Comparison of ENCODE assay signal across 8 cellular contexts in genomic region chr11:6646631-6647281, GRCh38. TPM values are rescaled to one million over a fixed set of nuclear protein-coding genes. Genes with fewer than 3 reads are reported as not detected.
DNase-seq lines count a peak whose midpoint lies in the region; ATAC-seq and TF ChIP-seq lines count a peak whose summit lies in the region.

No MANE protein-coding gene starts in this region.

- no peak overlapping the region for H3K4me3 Mint-ChIP-seq in CD8-positive, alpha-beta T cell
- no peak overlapping the region for H3K4me3 Mint-ChIP-seq in activated CD8-positive, alpha-beta T cell treated with anti-CD3 and anti-CD28 coated beads for 36 hours

- no peaks in the 10 kb centered on the region for H3K36me3 Mint-ChIP-seq in CD8-positive, alpha-beta T cell
- H3K36me3 Mint-ChIP-seq in activated CD8-positive, alpha-beta T cell treated with anti-CD3 and anti-CD28 coated beads for 36 hours (ENCODE audit: low read depth) = no peaks in the 10 kb centered on the region

- H3K27me3 Mint-ChIP-seq in CD8-positive, alpha-beta T cell (ENCODE audit: low read depth) = no peaks in the 10 kb centered on the region
- no peaks in the 10 kb centered on the region for H3K27me3 Mint-ChIP-seq in activated CD8-positive, alpha-beta T cell treated with anti-CD3 and anti-CD28 coated beads for 36 hours

- H3K4me1 Mint-ChIP-seq in CD8-positive, alpha-beta T cell (ENCODE audit: low read depth) = no peaks in the 10 kb centered on the region
- H3K4me1 Mint-ChIP-seq in activated CD8-positive, alpha-beta T cell treated with anti-CD3 and anti-CD28 coated beads for 36 hours (ENCODE audit: low read depth) = no peaks in the 10 kb centered on the region

- no peaks in the 10 kb centered on the region for H3K27me3 ChIP-seq in CD8-positive, alpha-beta T cell (ENCODE audit: insufficient read depth, low read length)
- H3K27me3 ChIP-seq in tibial nerve = peaks cover 0 to 22% of the 10 kb centered on the region in 2 donors

- POLR2A ChIA-PET in CD8-positive, alpha-beta T cell (lab: Charles Lee) = interaction anchor here (1.1 to 3.0 kb wide), 6 partner anchors 10 to 165 kb away, joined by 3 to 13 read pairs (median 5); partner anchors contain the start of genes ARFIP2, DCHS1, MRPL17 and TAF10
- POLR2A ChIA-PET in activated CD8-positive, alpha-beta T cell treated with anti-CD3 and anti-CD28 coated beads for 36 hours (lab: Charles Lee) = interaction anchor here (0.6 to 4.4 kb wide), 6 partner anchors 20 to 35 kb away, joined by 3 to 20 read pairs (median 3); partner anchors contain the start of genes MRPL17, TAF10 and TPP1

- peak in 1 of 2 donors; percentile 27 for TF ChIP-seq EP300 in tibial nerve (IDR thresholded peaks at IDR 0.05)

- intact Hi-C loops in CD8-positive, alpha-beta T cell (cut with DNase I, micrococcal nuclease) = loop anchor here in 1 of 2 experiments (2.0 kb wide), 2 partner anchors 28 to 36 kb away; partner anchors contain the start of genes MRPL17 and TPP1
- intact Hi-C loops in activated CD8-positive, alpha-beta T cell treated with anti-CD3 and anti-CD28 coated beads for 36 hours (cut with micrococcal nuclease) = no loop called here

- TF ChIP-seq CTCF in CD8-positive, alpha-beta T cell (IDR thresholded peaks at IDR 0.05) = no peak
- no peak for TF ChIP-seq CTCF in activated CD8-positive, alpha-beta T cell treated with anti-CD3 and anti-CD28 coated beads for 36 hours (IDR thresholded peaks at IDR 0.05)
- TF ChIP-seq CTCF in tibial nerve (IDR thresholded peaks at IDR 0.05) = no peak

- DNase-seq in CD8-positive, alpha-beta T cell = peak in 6 of 7 experiments; percentile 17 to 76 (median 32)
- DNase-seq in activated CD8-positive, alpha-beta T cell treated with anti-CD3 and anti-CD28 coated beads for 36 hours = peak; percentile 47
- DNase-seq in iris pigment epithelial cell (ENCODE audit: low read depth) (peak; percentile 15), tibial nerve (ENCODE audit: low spot score in 2 of 2) (peak in 1 of 2 donors; percentile 72), cortex of kidney (lab: John Stamatoyannopoulos, UW) (no peak), occipital lobe (lab: John Stamatoyannopoulos, UW) (no peak)

- H3K9me3 Mint-ChIP-seq in CD8-positive, alpha-beta T cell = no peaks in the 10 kb centered on the region
- H3K9me3 Mint-ChIP-seq in activated CD8-positive, alpha-beta T cell treated with anti-CD3 and anti-CD28 coated beads for 36 hours = no peaks in the 10 kb centered on the region

- H3K9me3 ChIP-seq in CD8-positive, alpha-beta T cell (ENCODE audit: low read length) = no peaks in the 10 kb centered on the region
- no peaks in the 10 kb centered on the region for H3K9me3 ChIP-seq in tibial nerve

- no peak for TF ChIP-seq POLR2A in tibial nerve (IDR thresholded peaks at IDR 0.05)

- peaks cover 79% of the 10 kb centered on the region for H3K4me1 ChIP-seq in CD8-positive, alpha-beta T cell (ENCODE audit: insufficient read depth, low read length)
- peaks cover 0 to 38% (median 28%) of the 10 kb centered on the region in 4 donors for H3K4me1 ChIP-seq in tibial nerve

- 49 to 53% methylated on average over 7 of the region's 7 CpGs for WGBS in tibial nerve, 2 donors

- peak; percentile 61 for ATAC-seq in CD8-positive, alpha-beta T cell
- peak; percentile 70 for ATAC-seq in GM19397 (IDR thresholded peaks at IDR 0.05; ENCODE audit: unreplicated experiment)
- ATAC-seq in HG03378 (IDR thresholded peaks at IDR 0.05; ENCODE audit: unreplicated experiment) = peak; percentile 90
- ATAC-seq in activated CD8-positive, alpha-beta T cell treated with anti-CD3 and anti-CD28 coated beads for 36 hours = peak; percentile 46

- peak overlapping the region; percentile 48 for H3K27ac ChIP-seq in CD8-positive, alpha-beta T cell (ENCODE audit: low read depth, low read length)
- H3K27ac ChIP-seq in tibial nerve = peak overlapping the region in 3 of 4 donors; percentile 60 to 74 (median 72)

- no peak overlapping the region for H3K27ac Mint-ChIP-seq in CD8-positive, alpha-beta T cell
- H3K27ac Mint-ChIP-seq in activated CD8-positive, alpha-beta T cell treated with anti-CD3 and anti-CD28 coated beads for 36 hours = no peak overlapping the region

- CTCF ChIA-PET in CD8-positive, alpha-beta T cell (lab: Charles Lee) = interaction anchor here (0.6 to 2.4 kb wide), 7 partner anchors 8 to 111 kb away, joined by 3 to 9 read pairs (median 5); partner anchors contain the start of genes MRPL17, TAF10 and TPP1
- CTCF ChIA-PET in activated CD8-positive, alpha-beta T cell treated with anti-CD3 and anti-CD28 coated beads for 36 hours (lab: Charles Lee) = interaction anchor here (0.7 to 1.6 kb wide), 6 partner anchors 12 to 116 kb away, joined by 3 to 6 read pairs (median 4); partner anchors contain the start of gene MRPL17

- peak overlapping the region; percentile 39 for H3K4me3 ChIP-seq in CD8-positive, alpha-beta T cell (ENCODE audit: low read depth, low read length)
- H3K4me3 ChIP-seq in tibial nerve = no peak overlapping the region

- no peaks in the 10 kb centered on the region for H3K36me3 ChIP-seq in CD8-positive, alpha-beta T cell (ENCODE audit: insufficient read depth, low read length)
- H3K36me3 ChIP-seq in tibial nerve = no peaks in the 10 kb centered on the region

RNA-seq across cellular contexts. Expression of gene DCHS1, which starts 8.9 kb away (rescaled TPM):
- total RNA-seq in CD8-positive, alpha-beta T cell = 10 to 100 TPM; 11.1 TPM
- 1 to 10 TPM; 1.6 TPM for total RNA-seq in activated CD8-positive, alpha-beta T cell treated with anti-CD3 and anti-CD28 coated beads for 36 hours
- total RNA-seq in tibial nerve (10 to 100 TPM; 12.6 to 27.8 (median 20.1) TPM), occipital lobe (49.9 TPM)

RNA-seq across cellular contexts. Expression of gene TPP1, which starts 27.5 kb away (rescaled TPM):
- total RNA-seq in CD8-positive, alpha-beta T cell = 10 to 100 TPM; 31.1 to 34.8 TPM
- 10 to 100 TPM; 28.1 to 31.4 TPM for total RNA-seq in activated CD8-positive, alpha-beta T cell treated with anti-CD3 and anti-CD28 coated beads for 36 hours
- total RNA-seq in tibial nerve = 10 to 100 TPM; 45.6 to 81.3 (median 58.0) TPM
- total RNA-seq in occipital lobe = 7.3 TPM

RNA-seq across cellular contexts. Expression of gene TAF10, which starts 34.7 kb away (rescaled TPM):
- 100 to 1,000 TPM; 158 to 161 TPM for total RNA-seq in CD8-positive, alpha-beta T cell
- 100 to 1,000 TPM; 151 to 160 TPM for total RNA-seq in activated CD8-positive, alpha-beta T cell treated with anti-CD3 and anti-CD28 coated beads for 36 hours
- 100 to 1,000 TPM; 148 to 235 (median 155) TPM for total RNA-seq in tibial nerve
- 15.3 TPM for total RNA-seq in occipital lobe

RNA-seq across cellular contexts. Expression of gene MRPL17, which starts 36.4 kb away (rescaled TPM):
- 10 to 100 TPM; 11.2 to 12.0 TPM for total RNA-seq in CD8-positive, alpha-beta T cell
- total RNA-seq in activated CD8-positive, alpha-beta T cell treated with anti-CD3 and anti-CD28 coated beads for 36 hours = 100 to 1,000 TPM; 140 to 144 TPM
- total RNA-seq in tibial nerve (10 to 100 TPM; 17.3 to 24.6 (median 21.6) TPM), occipital lobe (22.3 TPM)

RNA-seq across cellular contexts. Expression of gene ILK, which starts 43.2 kb away (rescaled TPM):
- total RNA-seq in CD8-positive, alpha-beta T cell = 10 to 100 TPM; 26.6 to 31.6 TPM
- 10 to 100 TPM; 70.6 to 71.7 TPM for total RNA-seq in activated CD8-positive, alpha-beta T cell treated with anti-CD3 and anti-CD28 coated beads for 36 hours
- total RNA-seq in tibial nerve = 100 to 1,000 TPM; 139 to 148 (median 140) TPM
- total RNA-seq in occipital lobe = 44.9 TPM

Comparison
In these comparisons a context has a peak if more than half of its experiments do, and no peak if none do; other contexts are left out.
1. DNase-seq: peak in CD8-positive, alpha-beta T cell (6 of 7), activated CD8-positive, alpha-beta T cell treated with anti-CD3 and anti-CD28 coated beads for 36 hours (single experiment) and iris pigment epithelial cell (single experiment); none in cortex of kidney (single experiment) and occipital lobe (single experiment).
2. RNA of gene DCHS1, which starts 8.9 kb away (total RNA-seq): 49.9 TPM in occipital lobe (single experiment), 12.6 to 27.8 TPM in tibial nerve and 11.1 TPM in CD8-positive, alpha-beta T cell; 1.6 TPM in activated CD8-positive, alpha-beta T cell treated with anti-CD3 and anti-CD28 coated beads for 36 hours; every median in the first group is over 4 times any median in the second.
3. Peak in every context shown above with its lines, with median percentiles within 50 percentile points of each other: ATAC-seq.